8 cellular contexts compared by ENCODE assay signal in genomic region chr13:75760182-75760981, GRCh38.
DNase-seq lines count a peak whose midpoint lies in the region; ATAC-seq and TF ChIP-seq lines count a peak whose summit lies in the region.

No MANE protein-coding gene starts in this region.

- TF ChIP-seq POLR2A in transverse colon (IDR thresholded peaks at IDR 0.05) = peak; percentile 79

- peak overlapping the region in 3 of 4 donors; percentile 33 to 54 (median 45) for H3K4me3 ChIP-seq in transverse colon
- no peak overlapping the region for H3K4me3 ChIP-seq in MG63

- H3K27ac ChIP-seq in transverse colon = peak overlapping the region; percentile 81 to 90 (median 86)

- H3K36me3 ChIP-seq in transverse colon (no peaks in the 10 kb centered on the region), MG63 (peaks cover 69% of the 10 kb centered on the region)

- H3K4me1 ChIP-seq in transverse colon = peaks cover 0 to 22% (median 9%) of the 10 kb centered on the region in 4 donors

- TF ChIP-seq CTCF in transverse colon (IDR thresholded peaks at IDR 0.05) = peak in 4 of 5 experiments; percentile 11 to 70 (median 36)

- TF ChIP-seq EP300 in transverse colon (IDR thresholded peaks at IDR 0.05; ENCODE audit: low read depth) = no peak

- peak overlapping the region; percentile 66 for H3K27ac Mint-ChIP-seq in activated naive CD8-positive, alpha-beta T cell treated with anti-CD3 and anti-CD28 coated beads, Interleukin-2, amount 50 U/mL, for 24 hours

- no peaks in the 10 kb centered on the region for H3K9me3 ChIP-seq in transverse colon
- no peaks in the 10 kb centered on the region for H3K9me3 ChIP-seq in MG63

- H3K36me3 Mint-ChIP-seq in activated naive CD8-positive, alpha-beta T cell treated with anti-CD3 and anti-CD28 coated beads, Interleukin-2, amount 50 U/mL, for 24 hours (ENCODE audit: low read depth) = no peaks in the 10 kb centered on the region

- H3K4me3 Mint-ChIP-seq in activated naive CD8-positive, alpha-beta T cell treated with anti-CD3 and anti-CD28 coated beads, Interleukin-2, amount 50 U/mL, for 24 hours = peak overlapping the region; percentile 70

- H3K27me3 ChIP-seq in transverse colon = no peaks in the 10 kb centered on the region
- no peaks in the 10 kb centered on the region for H3K27me3 ChIP-seq in MG63

- ATAC-seq in GM21737 (IDR thresholded peaks at IDR 0.05; ENCODE audit: unreplicated experiment) = peak; percentile 40
- peak; percentile 67 for ATAC-seq in activated naive CD8-positive, alpha-beta T cell treated with anti-CD3 and anti-CD28 coated beads, Interleukin-2, amount 50 U/mL, for 24 hours

- DNase-seq in DMS79 treated with DMSO at 0.1 percent for 48 hours (lab: John Stamatoyannopoulos, UW) = peak; percentile 30
- peak; percentile 84 for DNase-seq in NCI-H1092 treated with DMSO at 0.1 percent for 48 hours (lab: John Stamatoyannopoulos, UW)
- DNase-seq in activated naive CD8-positive, alpha-beta T cell treated with anti-CD3 and anti-CD28 coated beads, Interleukin-2, amount 50 U/mL, for 24 hours = no peak
- DNase-seq in left kidney (ENCODE audit: low read depth, low spot score) = peak; percentile 54
- DNase-seq in transverse colon = peak; percentile 79
- no peak for DNase-seq in MG63
- DNase-seq in NCI-H524 (lab: John Stamatoyannopoulos, UW) = no peak

- no peaks in the 10 kb centered on the region for H3K27me3 Mint-ChIP-seq in activated naive CD8-positive, alpha-beta T cell treated with anti-CD3 and anti-CD28 coated beads, Interleukin-2, amount 50 U/mL, for 24 hours

- in situ Hi-C loops in transverse colon (cut with MboI; ENCODE audit: low pct_ligation_motif_present in 1 of 4, low pct_unique_long_range_greater_than_20kb in 1 of 4, low sequenced_read_pairs in 3 of 4) = no loop called here

- WGBS in transverse colon (ENCODE audit: low coverage in 1 of 2), 2 donors = 29 to 38% methylated on average over 5 to 9 of the region's 9 CpGs

- peaks cover 63% of the 10 kb centered on the region for H3K4me1 Mint-ChIP-seq in activated naive CD8-positive, alpha-beta T cell treated with anti-CD3 and anti-CD28 coated beads, Interleukin-2, amount 50 U/mL, for 24 hours

- intact Hi-C loops in transverse colon (cut with DNase I; ENCODE audit: low total_unique reads) = no loop called here

- H3K9me3 Mint-ChIP-seq in activated naive CD8-positive, alpha-beta T cell treated with anti-CD3 and anti-CD28 coated beads, Interleukin-2, amount 50 U/mL, for 24 hours = peaks cover 2% of the 10 kb centered on the region

Comparison
In these comparisons a context has a peak if more than half of its experiments do, and no peak if none do; other contexts are left out.
1. DNase-seq: peak in DMS79 treated with DMSO at 0.1 percent for 48 hours (single experiment), NCI-H1092 treated with DMSO at 0.1 percent for 48 hours (single experiment), left kidney (single experiment) and transverse colon (single experiment); none in activated naive CD8-positive, alpha-beta T cell treated with anti-CD3 and anti-CD28 coated beads, Interleukin-2, amount 50 U/mL, for 24 hours (single experiment), MG63 (single experiment) and NCI-H524 (0 of 2).